In the genomic region with DNA sequence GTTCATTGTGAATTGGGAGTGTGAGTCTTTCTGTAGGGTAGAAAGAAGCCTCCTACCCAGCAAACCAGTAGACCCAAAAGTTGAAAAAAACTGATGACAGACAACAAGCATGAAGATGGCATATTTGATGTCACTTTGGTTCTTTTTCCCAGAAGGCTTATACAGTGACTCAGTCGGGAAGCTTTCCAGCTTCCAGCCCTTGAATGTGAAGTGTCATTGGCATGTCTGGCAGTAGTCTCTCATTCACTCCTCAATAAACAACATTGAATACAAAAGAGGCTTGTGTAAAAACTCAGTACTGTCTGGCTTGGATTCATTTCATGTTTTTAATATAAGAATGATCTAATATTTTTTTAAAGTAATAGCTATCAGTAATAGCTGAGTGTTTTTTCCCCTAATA, we compare ENCODE assay signal across 1 cellular context.
TF ChIP-seq lines count a peak whose summit lies in the region.

No MANE protein-coding gene starts in this region.

TF ChIP-seq in GM12878, 131 proteins besides CTCF, POLR2A, EP300 and RAD21 (continued from another document):
- no peak for TF ChIP-seq BCLAF1 (IDR thresholded peaks at IDR 0.05)
- TF ChIP-seq GATAD2B (conservative IDR thresholded peaks at IDR 0.05; ENCODE audit: low read depth): no peak
- TF ChIP-seq, protein P1, sequence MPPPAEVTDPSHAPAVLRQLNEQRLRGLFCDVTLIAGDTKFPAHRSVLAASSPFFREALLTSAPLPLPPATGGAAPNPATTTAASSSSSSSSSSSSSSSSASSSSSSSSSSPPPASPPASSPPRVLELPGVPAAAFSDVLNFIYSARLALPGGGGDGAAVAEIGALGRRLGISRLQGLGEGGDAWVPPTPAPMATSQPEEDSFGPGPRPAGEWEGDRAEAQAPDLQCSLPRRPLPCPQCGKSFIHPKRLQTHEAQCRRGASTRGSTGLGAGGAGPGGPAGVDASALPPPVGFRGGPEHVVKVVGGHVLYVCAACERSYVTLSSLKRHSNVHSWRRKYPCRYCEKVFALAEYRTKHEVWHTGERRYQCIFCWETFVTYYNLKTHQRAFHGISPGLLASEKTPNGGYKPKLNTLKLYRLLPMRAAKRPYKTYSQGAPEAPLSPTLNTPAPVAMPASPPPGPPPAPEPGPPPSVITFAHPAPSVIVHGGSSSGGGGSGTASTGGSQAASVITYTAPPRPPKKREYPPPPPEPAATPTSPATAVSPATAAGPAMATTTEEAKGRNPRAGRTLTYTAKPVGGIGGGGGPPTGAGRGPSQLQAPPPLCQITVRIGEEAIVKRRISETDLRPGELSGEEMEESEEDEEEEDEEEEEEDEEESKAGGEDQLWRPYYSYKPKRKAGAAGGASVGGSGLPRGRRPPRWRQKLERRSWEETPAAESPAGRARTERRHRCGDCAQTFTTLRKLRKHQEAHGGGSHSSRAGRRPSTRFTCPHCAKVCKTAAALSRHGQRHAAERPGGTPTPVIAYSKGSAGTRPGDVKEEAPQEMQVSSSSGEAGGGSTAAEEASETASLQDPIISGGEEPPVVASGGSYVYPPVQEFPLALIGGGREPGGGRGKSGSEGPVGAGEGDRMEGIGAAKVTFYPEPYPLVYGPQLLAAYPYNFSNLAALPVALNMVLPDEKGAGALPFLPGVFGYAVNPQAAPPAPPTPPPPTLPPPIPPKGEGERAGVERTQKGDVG (CRISPR knock-in tag; IDR thresholded peaks at IDR 0.05): no peak
- TF ChIP-seq EED (IDR thresholded peaks at IDR 0.05; ENCODE audit: low read depth): no peak
- no peak for TF ChIP-seq NFIC (IDR thresholded peaks at IDR 0.05; ENCODE audit: low read depth, low read length)
- TF ChIP-seq CEBPB (IDR thresholded peaks at IDR 0.05; ENCODE audit: borderline replicate concordance in 1 of 2, low read depth in 2 of 2, low read length in 2 of 2): no peak
- TF ChIP-seq CHD1 (IDR thresholded peaks at IDR 0.05; ENCODE audit: low read depth, low read length): no peak
- TF ChIP-seq SRF (IDR thresholded peaks at IDR 0.05; ENCODE audit: low read depth in 2 of 2, low read length in 2 of 2): no peak
